In the genomic region with DNA sequence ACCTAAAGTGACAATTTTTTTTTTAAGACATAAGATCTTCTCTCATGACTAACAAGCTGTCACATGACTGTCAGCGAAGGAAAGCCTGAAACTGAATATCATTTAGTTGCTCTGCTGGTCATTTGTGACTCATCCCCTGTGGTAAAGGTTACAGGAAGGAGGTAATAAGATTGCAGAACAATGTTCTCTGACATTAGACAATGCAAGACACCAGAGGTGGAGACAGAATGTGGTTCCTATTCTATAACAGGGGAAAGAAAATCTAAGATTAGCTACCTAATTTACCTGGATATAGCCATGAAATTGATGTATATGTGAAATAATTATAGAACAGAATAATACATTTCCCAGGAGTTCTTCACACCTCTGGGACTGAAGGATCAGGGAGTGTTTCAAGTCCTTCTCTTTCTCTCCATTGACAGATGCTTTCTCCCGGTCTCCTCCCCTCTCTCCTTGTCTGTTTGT, we compare ENCODE assay signal across 8 cellular contexts. TPM values are rescaled to one million over a fixed set of nuclear protein-coding genes. Genes with fewer than 3 reads are reported as not detected.
A peak's percentile ranks its signal among the peaks of the same experiment; 100 is the strongest.
DNase-seq lines count a peak whose midpoint lies in the region; ATAC-seq, FAIRE-seq and TF ChIP-seq lines count a peak whose summit lies in the region.

No MANE protein-coding gene starts in this region.

- H3K27me3 ChIP-seq in GM12878 (replicated peaks in 1 of 2; ENCODE audit: control insufficient read depth in 2 of 2, insufficient read depth in 2 of 2, low read length in 1 of 2) (no peaks in the 10 kb centered on the region), trophoblast cell (ENCODE audit: insufficient read depth, low read length) (no peaks in the 10 kb centered on the region)

- no peak overlapping the region for H4K12ac ChIP-seq in trophoblast cell (ENCODE audit: low read depth, low read length)

- FAIRE-seq in GM12878 (lab: Jason Lieb, UNC) = no peak

- no peaks in the 10 kb centered on the region for H3K9me3 ChIP-seq in GM12878 (replicated peaks; ENCODE audit: control insufficient read depth, insufficient read depth, low read length)
- no peaks in the 10 kb centered on the region for H3K9me3 ChIP-seq in trophoblast cell (ENCODE audit: insufficient read depth, low read depth, low read length)

- no peaks in the 10 kb centered on the region for H3K36me3 ChIP-seq in GM12878 (ENCODE audit: control insufficient read depth in 2 of 2, insufficient read depth in 2 of 2, low read length in 1 of 2)
- H3K36me3 ChIP-seq in trophoblast cell (ENCODE audit: control insufficient read depth in 1 of 2, insufficient read depth in 2 of 2, low read length in 2 of 2) = no peaks in the 10 kb centered on the region

- no peak for TF ChIP-seq POLR2A in GM12878 (IDR thresholded peaks at IDR 0.05; ENCODE audit: low read depth, low read length)

- H4K8ac ChIP-seq in trophoblast cell (ENCODE audit: low read depth, low read length) = no peak overlapping the region

- no peak overlapping the region for H3K27ac ChIP-seq in GM12878 (ENCODE audit: control insufficient read depth, insufficient read depth)
- no peak overlapping the region for H3K27ac ChIP-seq in trophoblast cell (ENCODE audit: low read depth, low read length)

- TF ChIP-seq CTCF in GM13976 (IDR thresholded peaks at IDR 0.05; ENCODE audit: borderline replicate concordance, control extremely low read depth, extremely low read depth, insufficient read depth, missing control alignments) (no peak), GM12878 (IDR thresholded peaks at IDR 0.05 in 2 of 3, conservative IDR thresholded peaks at IDR 0.05 in 1 of 3; ENCODE audit: control insufficient read depth in 2 of 3, extremely low read depth in 1 of 3, insufficient read depth in 1 of 3, low read depth in 3 of 3, low read length in 3 of 3) (no peak)

- intact Hi-C loops in GM12878 (cut with micrococcal nuclease; ENCODE audit: unreplicated experiment) = no loop called here

- H2BK5ac ChIP-seq in trophoblast cell (ENCODE audit: low read depth, low read length, poor library complexity) = no peak overlapping the region

- CTCF ChIA-PET in GM12878 (lab: Yijun Ruan, JAX) = no interaction called here

- H3K4me1 ChIP-seq in GM12878 (ENCODE audit: control insufficient read depth, insufficient read depth, low read length) = no peaks in the 10 kb centered on the region
- peaks cover 0 to 2% of the 10 kb centered on the region in 2 experiments for H3K4me1 ChIP-seq in trophoblast cell (ENCODE audit: control insufficient read depth in 1 of 2, insufficient read depth in 2 of 2, low read length in 2 of 2)

- TF ChIP-seq EP300 in GM12878 (IDR thresholded peaks at IDR 0.05; ENCODE audit: borderline replicate concordance in 1 of 2, control insufficient read depth in 1 of 2, low read depth in 2 of 2, low read length in 2 of 2) = no peak

- no peak overlapping the region for H2AK5ac ChIP-seq in trophoblast cell (ENCODE audit: low read length)

- POLR2A ChIA-PET in GM12878 (lab: Charles Lee) = no interaction called here

- BruUV-seq in GM12878 (replicated peaks; lab: Mats Ljungman, UMichigan) = no TSS peak

- no peaks in the 10 kb centered on the region for H3K79me1 ChIP-seq in trophoblast cell (ENCODE audit: low read length)

- RAD21 ChIA-PET in GM12878 (lab: Charles Lee; ENCODE audit: unreplicated experiment) = no interaction called here

- H3K4ac ChIP-seq in trophoblast cell (ENCODE audit: low read depth, low read length) = no peak overlapping the region

- 6% methylated on average over 2 of the region's 2 CpGs for WGBS in GM12878 (ENCODE audit: insufficient coverage, insufficient replicate concordance, low lambda C conversion rate, missing lambda C conversion rate)
- no CpG with 5 or more reads among the region's 2 CpGs for WGBS in trophoblast cell (ENCODE audit: extremely low coverage, insufficient coverage, insufficient read length)

- H3K4me2 ChIP-seq in GM12878 (ENCODE audit: control insufficient read depth, insufficient read depth) = no peak overlapping the region
- H3K4me2 ChIP-seq in trophoblast cell (ENCODE audit: low read length) = no peak overlapping the region

- H2BK120ac ChIP-seq in trophoblast cell (ENCODE audit: insufficient read depth, low read length, poor library complexity) = no peak overlapping the region

- no peak overlapping the region for H2AFZ ChIP-seq in GM12878 (ENCODE audit: control insufficient read depth, low read depth, low read length)
- no peak overlapping the region for H2AFZ ChIP-seq in trophoblast cell (ENCODE audit: insufficient read depth, low read length, poor library complexity)

- no peak for TF ChIP-seq RAD21 in GM12878 (IDR thresholded peaks at IDR 0.05; ENCODE audit: insufficient read depth, low read depth, low read length)

- no peak overlapping the region for H3K23ac ChIP-seq in trophoblast cell (ENCODE audit: low read length)

- H3K4me3 ChIP-seq in GM12878 (no peak overlapping the region), trophoblast cell (ENCODE audit: low read depth, low read length) (no peak overlapping the region)

- H3K79me2 ChIP-seq in GM12878 (ENCODE audit: control insufficient read depth, insufficient read depth, low read length) = no peaks in the 10 kb centered on the region
- H3K79me2 ChIP-seq in trophoblast cell (ENCODE audit: control insufficient read depth, insufficient read depth, low read length, poor library complexity) = no peaks in the 10 kb centered on the region

- no peak overlapping the region for H3K14ac ChIP-seq in trophoblast cell (ENCODE audit: low read length)

- ATAC-seq in GM21825 (IDR thresholded peaks at IDR 0.05; ENCODE audit: unreplicated experiment) (peak; percentile 98), GM12878 (peak; percentile 94)

- H3K9ac ChIP-seq in GM12878 (ENCODE audit: control insufficient read depth, insufficient read depth, low read length) (no peak overlapping the region), trophoblast cell (ENCODE audit: low read length) (no peak overlapping the region)

- no peak overlapping the region for H3K18ac ChIP-seq in trophoblast cell (ENCODE audit: low read length)

- peak; percentile 55 for DNase-seq in GM13976 (ENCODE audit: low spot score)
- DNase-seq in Kasumi-1 (lab: John Stamatoyannopoulos, UW) = peak; percentile 93 to 94
- DNase-seq in GM12878 (ENCODE audit: low read depth, low spot score) = peak; percentile 38
- DNase-seq in trophoblast cell = peak; percentile 84 to 87
- no peak for DNase-seq in cerebellar nuclear complex (lab: John Stamatoyannopoulos, UW)
- no peak for DNase-seq in putamen (ENCODE audit: low spot score)
- DNase-seq in NCI-H446 (lab: John Stamatoyannopoulos, UW) = no peak

- no peak overlapping the region for H2BK12ac ChIP-seq in trophoblast cell (ENCODE audit: low read length)

- in situ Hi-C loops in GM13976 (cut with MboI; ENCODE audit: low sequenced_read_pairs, unreplicated experiment) (no loop called here), GM12878 (cut with MboI) (no loop called here)

- no peak overlapping the region for H4K91ac ChIP-seq in trophoblast cell (ENCODE audit: low read depth, low read length)

- SMC1A ChIA-PET in GM12878 (lab: Charles Lee; ENCODE audit: uncharacterized antibody, unreplicated experiment) = interaction anchor here (0.7 to 1.5 kb wide), 3 partner anchors 13 to 26 kb away, joined by 3 to 4 read pairs (median 4); no protein-coding TSS in a partner anchor

- H4K20me1 ChIP-seq in GM12878 (ENCODE audit: control insufficient read depth, insufficient read depth) = no peaks in the 10 kb centered on the region

TF ChIP-seq in GM12878, 131 proteins besides CTCF, POLR2A, EP300 and RAD21 (continues in another document):
- TF ChIP-seq TCF12 (IDR thresholded peaks at IDR 0.05; ENCODE audit: low read depth, low read length) (no peak), CEBPB (IDR thresholded peaks at IDR 0.05; ENCODE audit: borderline replicate concordance in 1 of 2, low read depth in 2 of 2, low read length in 2 of 2) (no peak), BCL11A (IDR thresholded peaks at IDR 0.05; ENCODE audit: low read depth, low read length) (no peak), CREB1 (IDR thresholded peaks at IDR 0.05; ENCODE audit: low read depth) (0 out of 2 replicates have a peak, but pooled peaks have one; percentile 41), RUNX3 (IDR thresholded peaks at IDR 0.05; ENCODE audit: low read length) (peak; percentile 33; the same call in 1 of the 2 replicates)
- TF ChIP-seq, protein P1, sequence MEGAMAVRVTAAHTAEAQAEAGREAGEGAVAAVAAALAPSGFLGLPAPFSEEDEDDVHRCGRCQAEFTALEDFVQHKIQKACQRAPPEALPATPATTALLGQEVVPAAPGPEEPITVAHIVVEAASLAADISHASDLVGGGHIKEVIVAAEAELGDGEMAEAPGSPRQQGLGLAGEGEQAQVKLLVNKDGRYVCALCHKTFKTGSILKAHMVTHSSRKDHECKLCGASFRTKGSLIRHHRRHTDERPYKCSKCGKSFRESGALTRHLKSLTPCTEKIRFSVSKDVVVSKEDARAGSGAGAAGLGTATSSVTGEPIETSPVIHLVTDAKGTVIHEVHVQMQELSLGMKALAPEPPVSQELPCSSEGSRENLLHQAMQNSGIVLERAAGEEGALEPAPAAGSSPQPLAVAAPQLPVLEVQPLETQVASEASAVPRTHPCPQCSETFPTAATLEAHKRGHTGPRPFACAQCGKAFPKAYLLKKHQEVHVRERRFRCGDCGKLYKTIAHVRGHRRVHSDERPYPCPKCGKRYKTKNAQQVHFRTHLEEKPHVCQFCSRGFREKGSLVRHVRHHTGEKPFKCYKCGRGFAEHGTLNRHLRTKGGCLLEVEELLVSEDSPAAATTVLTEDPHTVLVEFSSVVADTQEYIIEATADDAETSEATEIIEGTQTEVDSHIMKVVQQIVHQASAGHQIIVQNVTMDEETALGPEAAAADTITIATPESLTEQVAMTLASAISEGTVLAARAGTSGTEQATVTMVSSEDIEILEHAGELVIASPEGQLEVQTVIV (IDR thresholded peaks at IDR 0.05; ENCODE audit: borderline replicate concordance, partially characterized antibody) = no peak

RNA-seq across cellular contexts. Expression of a gene that starts 47.7 kb away (rescaled TPM):
- total RNA-seq in GM12878 (2013; cell fraction: nucleolus; rRNA removed) = 2.0 and 2.7 TPM in 2 replicates
- 0.06 and 0.11 TPM in 2 replicates for total RNA-seq in GM12878 (2014; rRNA removed)
- total RNA-seq in GM12878 (2014; rRNA removed; fragmentation: Illumina TruSeq; extraction: Trizol) = 0.04 and 0.09 TPM in 2 replicates
- 0.05 and 0.13 TPM in 2 replicates for total RNA-seq in GM12878 (2021)
- polyA plus RNA-seq in GM12878 (2011; ENCODE audit: low read depth) = 0.13 TPM
- polyA plus RNA-seq in GM12878 (2011; rRNA removed) = 0.14 and 0.16 TPM in 2 replicates
- 0.03 and 0.06 TPM in 2 replicates for polyA plus RNA-seq in GM12878 (2011; cell fraction: cytosol; rRNA removed)
- 0.72 and 0.76 TPM in 2 replicates for polyA plus RNA-seq in GM12878 (2011; cell fraction: nucleus; rRNA removed)
- 0.07 and 0.09 TPM in 2 replicates for polyA plus RNA-seq in GM12878 (2012)
- polyA plus RNA-seq in GM12878 (2014; fragmentation: Illumina TruSeq; extraction: Trizol) = 0.06 and 0.14 TPM in 2 replicates
- polyA plus RNA-seq in GM12878 (2014; fragmentation: Nextera tagmentation; extraction: Ambion mirVana) = under 1 TPM in 1 of 2 experiments, not detected in 1; 0.08 TPM
- polyA plus RNA-seq in GM12878 (2014; rRNA removed) = 0.13 and 0.27 TPM in 2 replicates
- not detected for polyA plus RNA-seq in GM12878 (2016; fragmentation: Nextera tagmentation; extraction: Ambion mirVana)
- polyA minus RNA-seq in GM12878 (2011; rRNA and poly(A)+ RNA removed) = 0.51 and 1.5 TPM in 2 replicates
- not detected in 2 replicates for polyA minus RNA-seq in GM12878 (2011; cell fraction: cytosol; rRNA and poly(A)+ RNA removed)
- 0.24 and 0.96 TPM in 2 replicates for polyA minus RNA-seq in GM12878 (2011; cell fraction: nucleus; rRNA and poly(A)+ RNA removed)
- polyA plus RNA-seq in trophoblast cell (2013) = 0.17 and 0.18 TPM in 2 replicates

Comparison
In these comparisons a context has a peak if more than half of its experiments do, and no peak if none do; other contexts are left out.
1. DNase-seq: peak in GM13976 (single experiment), Kasumi-1 (2 of 2), GM12878 (single experiment) and trophoblast cell (2 of 2); none in cerebellar nuclear complex (0 of 2), putamen (single experiment) and NCI-H446 (0 of 2).